13 cellular contexts compared by ENCODE assay signal in the genomic region with DNA sequence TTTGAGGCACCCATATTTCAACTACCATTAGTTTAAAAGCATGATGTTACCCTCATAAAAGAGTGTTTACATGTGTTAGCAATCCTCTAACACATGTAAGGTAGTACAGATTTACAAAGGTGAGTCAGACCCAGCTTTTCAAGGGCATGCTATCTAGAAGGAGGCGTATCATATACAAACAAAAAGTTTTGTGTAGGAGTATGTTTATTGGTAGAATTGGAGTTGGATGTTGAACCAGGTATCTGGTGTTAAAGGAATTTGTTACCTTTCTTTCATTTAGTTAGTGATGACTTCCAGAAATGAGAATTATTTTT. TPM values are rescaled to one million over a fixed set of nuclear protein-coding genes. Genes with fewer than 3 reads are reported as not detected.
A peak's percentile ranks its signal among the peaks of the same experiment; 100 is the strongest.
DNase-seq lines count a peak whose midpoint lies in the region; ATAC-seq and TF ChIP-seq lines count a peak whose summit lies in the region.
"Had no signal": no experiment of that assay in that cellular context is flagged by ENCODE, and none has a peak within 500 bp of the region (broad histone marks: within the 10 kb centered on the region; RNA-seq: fewer than 3 reads in every experiment).

No MANE protein-coding gene starts in this region.

- no peaks in the 10 kb centered on the region for H3K27me3 ChIP-seq in OCI-LY3 (ENCODE audit: low read depth, low read length)

- no peaks in the 10 kb centered on the region for H3K27me3 Mint-ChIP-seq in osteocyte (ENCODE audit: unreplicated experiment)

- peak overlapping the region; percentile 17; the same call in 1 of the 2 replicates for H3K4me2 ChIP-seq in OCI-LY3 (ENCODE audit: low read length)

- H3K27ac ChIP-seq in OCI-LY3 (ENCODE audit: low read length), result no peak overlapping the region
- H3K27ac ChIP-seq: HL-60 had no signal

- peaks cover 71% of the 10 kb centered on the region for H3K79me2 ChIP-seq in OCI-LY3 (ENCODE audit: low read length)

- H3K4me3 Mint-ChIP-seq in osteocyte (ENCODE audit: unreplicated experiment), result peak overlapping the region; percentile 35

- H3K36me3 Mint-ChIP-seq in osteocyte (ENCODE audit: unreplicated experiment), result no peaks in the 10 kb centered on the region

- DNase-seq in GM12865 (ENCODE audit: low read depth), result peak; percentile 22
- peak; percentile 28 for DNase-seq in dermis blood vessel endothelial cell
- DNase-seq in osteocyte (ENCODE audit: extremely low spot score, unreplicated experiment), result no peak
- no peak for DNase-seq in stimulated activated CD4-positive, alpha-beta T cell treated with anti-CD3 and anti-CD28 coated beads, Interleukin-15, amount 100 ng/mL, for 24 hours
- DNase-seq in activated naive CD4-positive, alpha-beta T cell (lab: John Stamatoyannopoulos, UW), result no peak
- no peak for DNase-seq in hypothalamus (lab: John Stamatoyannopoulos, UW)
- DNase-seq: aorta; NCI-H2081; posterior cingulate gyrus; stimulated activated CD8-positive, alpha-beta memory T cell treated with anti-CD3 and anti-CD28 coated beads, Interleukin-4, amount 100 ng/mL, for 48 hours had no signal

- H3K9me3 ChIP-seq in OCI-LY3 (ENCODE audit: insufficient read depth, low read length), result no peaks in the 10 kb centered on the region

- H2AFZ ChIP-seq in OCI-LY3 (ENCODE audit: low read depth, low read length), result no peak overlapping the region

- no peak for ATAC-seq in GM19324 (IDR thresholded peaks at IDR 0.05; ENCODE audit: low FRiP score, unreplicated experiment)

- H3K9ac ChIP-seq in OCI-LY3 (ENCODE audit: low read length), result no peak overlapping the region

- H3K4me1 ChIP-seq in OCI-LY3 (ENCODE audit: low read length), result peaks cover 37% of the 10 kb centered on the region

- H3K9me3 Mint-ChIP-seq in osteocyte (ENCODE audit: unreplicated experiment), result no peaks in the 10 kb centered on the region

- peaks cover 51% of the 10 kb centered on the region for H4K20me1 ChIP-seq in OCI-LY3 (ENCODE audit: insufficient read depth, low read length)

- H3K27ac Mint-ChIP-seq in osteocyte (ENCODE audit: unreplicated experiment), result peak overlapping the region; percentile 72

- H3K4me3 ChIP-seq in GM12865 (ENCODE audit: low read depth, low read length) (no peak overlapping the region), OCI-LY3 (ENCODE audit: low read length) (no peak overlapping the region)

- peaks cover 4% of the 10 kb centered on the region for H3K36me3 ChIP-seq in OCI-LY3 (replicated peaks; ENCODE audit: low read depth, low read length)

- peaks cover 44% of the 10 kb centered on the region for H3K4me1 Mint-ChIP-seq in osteocyte (ENCODE audit: unreplicated experiment)

- TF ChIP-seq CTCF in GM12865 (IDR thresholded peaks at IDR 0.05; ENCODE audit: insufficient read depth, low read depth, low read length, missing control alignments), result no peak
- no peak for TF ChIP-seq CTCF in OCI-LY3 (IDR thresholded peaks at IDR 0.05; ENCODE audit: low read depth, low read length)
- no peak for TF ChIP-seq CTCF in osteocyte (IDR thresholded peaks at IDR 0.05)

RNA-seq across cellular contexts. Expression of gene HACD3, which starts 2.4 kb away (rescaled TPM):
- total RNA-seq in dermis blood vessel endothelial cell, result 93.1 and 105 TPM in 2 replicates
- 81.8 and 83.2 TPM in 2 replicates for total RNA-seq in osteocyte

RNA-seq across cellular contexts. Expression of gene DPP8, which starts 15.2 kb away (rescaled TPM):
- total RNA-seq in dermis blood vessel endothelial cell, result 63.5 and 63.9 TPM in 2 replicates
- total RNA-seq in osteocyte, result 33.0 and 34.2 TPM in 2 replicates

Comparison
In these comparisons a context has a peak if more than half of its experiments do, and no peak if none do; other contexts are left out.
1. DNase-seq: peak in GM12865 (single experiment) and dermis blood vessel endothelial cell (single experiment); none in osteocyte (single experiment), stimulated activated CD4-positive, alpha-beta T cell treated with anti-CD3 and anti-CD28 coated beads, Interleukin-15, amount 100 ng/mL, for 24 hours (single experiment), activated naive CD4-positive, alpha-beta T cell (0 of 4) and hypothalamus (0 of 51).